9 cellular contexts compared by ENCODE assay signal in genomic region chr15:31396881-31397560, GRCh38.
DNase-seq lines count a peak whose midpoint lies in the region; ATAC-seq, FAIRE-seq and TF ChIP-seq lines count a peak whose summit lies in the region.
"Had no signal": no experiment of that assay in that cellular context is flagged by ENCODE, and none has a peak within 500 bp of the region (broad histone marks: within the 10 kb centered on the region; RNA-seq: fewer than 3 reads in every experiment).

No MANE protein-coding gene starts in this region.

- no peak for TF ChIP-seq POLR2A in GM12878 (IDR thresholded peaks at IDR 0.05; ENCODE audit: low read depth, low read length)

- H4K20me1 ChIP-seq in GM12878 (ENCODE audit: control insufficient read depth, insufficient read depth): no peaks in the 10 kb centered on the region

- CTCF ChIA-PET in GM12878 (lab: Yijun Ruan, JAX): interaction anchor here (0.5 to 1.6 kb wide), 6 partner anchors 31 to 93 kb away, joined by 3 to 5 read pairs (median 4); no protein-coding TSS in a partner anchor

- intact Hi-C loops in GM12878 (cut with micrococcal nuclease; ENCODE audit: unreplicated experiment): loop anchor here (2.0 kb wide), 1 partner anchor 38 kb away; no protein-coding TSS in a partner anchor

- H3K9ac ChIP-seq in GM12878 (ENCODE audit: control insufficient read depth, insufficient read depth, low read length) (no peak overlapping the region), iPS-20b (ENCODE audit: low read depth, low read length) (peak overlapping the region; percentile 42; the same call in 1 of the 2 replicates), skeletal muscle tissue (ENCODE audit: low read depth in 1 of 3, low read length in 3 of 3) (peak overlapping the region in 2 of 3 donors; percentile 67 to 77)
- H3K9ac ChIP-seq: KMS-11 had no signal

- POLR2A ChIA-PET in GM12878 (lab: Charles Lee): interaction anchor here (0.7 kb wide), 1 partner anchor 200 kb away, joined by 3 read pairs; no protein-coding TSS in a partner anchor

- H3K4me3 ChIP-seq in GM12878 (no peak overlapping the region), iPS-20b (ENCODE audit: low read length) (peak overlapping the region; percentile 36; the same call in 1 of the 2 replicates), skeletal muscle tissue (ENCODE audit: low read length in 3 of 3) (peak overlapping the region; percentile 43 to 54 (median 49))

- RAD21 ChIA-PET in GM12878 (lab: Charles Lee; ENCODE audit: unreplicated experiment): interaction anchor here (0.6 to 0.8 kb wide), 2 partner anchors 67 to 194 kb away, joined by 3 read pairs; no protein-coding TSS in a partner anchor

- ATAC-seq in GM12878 (no peak), HG02973 (IDR thresholded peaks at IDR 0.05; ENCODE audit: unreplicated experiment) (no peak), GM18498 (IDR thresholded peaks at IDR 0.05; ENCODE audit: unreplicated experiment) (no peak)

- no TSS peak for BruUV-seq in GM12878 (replicated peaks; lab: Mats Ljungman, UMichigan)

- no peaks in the 10 kb centered on the region for H3K36me3 ChIP-seq in GM12878 (ENCODE audit: control insufficient read depth in 2 of 2, insufficient read depth in 2 of 2, low read length in 1 of 2)
- no peaks in the 10 kb centered on the region for H3K36me3 ChIP-seq in iPS-20b (ENCODE audit: insufficient read depth, low read depth, low read length)
- H3K36me3 ChIP-seq in skeletal muscle tissue (ENCODE audit: control insufficient read depth in 3 of 3, insufficient read depth in 3 of 3, low read length in 3 of 3): no peaks in the 10 kb centered on the region

- H3K27ac ChIP-seq in GM12878 (ENCODE audit: control insufficient read depth, insufficient read depth) (no peak overlapping the region), iPS-20b (ENCODE audit: low read length) (no peak overlapping the region), skeletal muscle tissue (ENCODE audit: low read depth, low read length) (peak overlapping the region; percentile 83)
- H3K27ac ChIP-seq: KMS-11 had no signal

- WGBS in GM12878 (ENCODE audit: insufficient coverage, insufficient replicate concordance, low lambda C conversion rate, missing lambda C conversion rate): 19% methylated on average over 22 of the region's 27 CpGs

- H3K9me3 ChIP-seq in GM12878 (replicated peaks; ENCODE audit: control insufficient read depth, insufficient read depth, low read length): no peaks in the 10 kb centered on the region
- H3K9me3 ChIP-seq in iPS-20b (ENCODE audit: insufficient read depth, low read depth, low read length): no peaks in the 10 kb centered on the region
- H3K9me3 ChIP-seq in skeletal muscle tissue (ENCODE audit: control insufficient read depth in 3 of 3, low read length in 3 of 3): no peaks in the 10 kb centered on the region

- H3K4me1 ChIP-seq in GM12878 (ENCODE audit: control insufficient read depth, insufficient read depth, low read length) (peaks cover 3% of the 10 kb centered on the region; the same call in 1 of the 2 replicates), iPS-20b (ENCODE audit: insufficient read depth, low read length) (peaks cover 14% of the 10 kb centered on the region), skeletal muscle tissue (ENCODE audit: control insufficient read depth in 3 of 3, insufficient read depth in 3 of 3, low read length in 3 of 3) (peaks cover 20 to 31% (median 28%) of the 10 kb centered on the region in 3 donors)

- peak overlapping the region; percentile 28; the same call in 1 of the 2 replicates for H2AFZ ChIP-seq in GM12878 (ENCODE audit: control insufficient read depth, low read depth, low read length)

- in situ Hi-C loops in GM12878 (cut with MboI): no loop called here

- TF ChIP-seq RAD21 in GM12878 (IDR thresholded peaks at IDR 0.05; ENCODE audit: insufficient read depth, low read depth, low read length): 0 out of 2 replicates have a peak, but pooled peaks have one; percentile 17

- no peak for FAIRE-seq in GM12878 (lab: Jason Lieb, UNC)

- TF ChIP-seq EP300 in GM12878 (IDR thresholded peaks at IDR 0.05; ENCODE audit: borderline replicate concordance in 1 of 2, control insufficient read depth in 1 of 2, low read depth in 2 of 2, low read length in 2 of 2): no peak

- peak overlapping the region; percentile 55; the same call in 1 of the 2 replicates for H3K4me2 ChIP-seq in GM12878 (ENCODE audit: control insufficient read depth, insufficient read depth)
- H3K4me2 ChIP-seq: KMS-11 had no signal

- no peak for TF ChIP-seq CTCF in GM12878 (IDR thresholded peaks at IDR 0.05 in 2 of 3, conservative IDR thresholded peaks at IDR 0.05 in 1 of 3; ENCODE audit: control insufficient read depth in 2 of 3, extremely low read depth in 1 of 3, insufficient read depth in 1 of 3, low read depth in 3 of 3, low read length in 3 of 3)

- peak; percentile 84 for DNase-seq in ELR (ENCODE audit: low read depth)
- DNase-seq in NCI-H146 treated with DMSO at 0.1 percent for 48 hours (lab: John Stamatoyannopoulos, UW; ENCODE audit: unreplicated experiment): peak; percentile 75
- DNase-seq in GM12878 (ENCODE audit: low read depth, low spot score): no peak
- DNase-seq in epidermal melanocyte (ENCODE audit: insufficient read length, low spot score): no peak

- H3K27me3 ChIP-seq in GM12878 (replicated peaks in 1 of 2; ENCODE audit: control insufficient read depth in 2 of 2, insufficient read depth in 2 of 2, low read length in 1 of 2) (peaks cover 0 to 1% of the 10 kb centered on the region in 2 experiments; a peak in 1 of 4 replicates), iPS-20b (ENCODE audit: insufficient read depth, low read length) (peaks cover 28% of the 10 kb centered on the region), skeletal muscle tissue (ENCODE audit: control insufficient read depth in 3 of 3, insufficient read depth in 3 of 3, low read length in 3 of 3) (no peaks in the 10 kb centered on the region)

- H3K79me2 ChIP-seq in GM12878 (ENCODE audit: control insufficient read depth, insufficient read depth, low read length): no peaks in the 10 kb centered on the region

- SMC1A ChIA-PET in GM12878 (lab: Charles Lee; ENCODE audit: uncharacterized antibody, unreplicated experiment): interaction anchor here (1.0 to 1.3 kb wide), 3 partner anchors 15 to 92 kb away, joined by 3 to 4 read pairs (median 3); no protein-coding TSS in a partner anchor

TF ChIP-seq in GM12878, 131 proteins besides CTCF, POLR2A, EP300 and RAD21 (continues in another document):
- TF ChIP-seq E4F1 (IDR thresholded peaks at IDR 0.05; ENCODE audit: borderline replicate concordance, partially characterized antibody): no peak
- TF ChIP-seq MYC (IDR thresholded peaks at IDR 0.05; ENCODE audit: insufficient read depth, insufficient read length, insufficient replicate concordance, low read length, severe bottlenecking): no peak
- no peak for TF ChIP-seq RCOR1 (conservative IDR thresholded peaks at IDR 0.05; ENCODE audit: low read depth, low read length)
- no peak for TF ChIP-seq SMAD5 (IDR thresholded peaks at IDR 0.05; ENCODE audit: low read depth)
- TF ChIP-seq SMC3 (IDR thresholded peaks at IDR 0.05; ENCODE audit: borderline replicate concordance, low read length): no peak
- TF ChIP-seq IRF3 (IDR thresholded peaks at IDR 0.05): no peak
- TF ChIP-seq MAX (IDR thresholded peaks at IDR 0.05; ENCODE audit: low read depth, low read length): no peak
- no peak for TF ChIP-seq KAT2A (conservative IDR thresholded peaks at IDR 0.05; ENCODE audit: control insufficient read depth, low read depth, low read length)
- TF ChIP-seq CREM (IDR thresholded peaks at IDR 0.05; ENCODE audit: low read depth): no peak
- TF ChIP-seq GABPA (IDR thresholded peaks at IDR 0.05; ENCODE audit: low read depth): no peak
- TF ChIP-seq HDAC2 (IDR thresholded peaks at IDR 0.05): no peak

Comparison
In these comparisons a context has a peak if more than half of its experiments do, and no peak if none do; other contexts are left out.
1. DNase-seq: peak in ELR (single experiment) and NCI-H146 treated with DMSO at 0.1 percent for 48 hours (single experiment); none in GM12878 (single experiment) and epidermal melanocyte (single experiment).